Comparison of ENCODE assay signal across 19 cellular contexts in genomic region chr17:51005768-51006167, GRCh38.
DNase-seq lines count a peak whose midpoint lies in the region; ATAC-seq and TF ChIP-seq lines count a peak whose summit lies in the region.
"Had no signal": no experiment of that assay in that cellular context is flagged by ENCODE, and none has a peak within 500 bp of the region (broad histone marks: within the 10 kb centered on the region; RNA-seq: fewer than 3 reads in every experiment).

No MANE protein-coding gene starts in this region.

- H3K9me3 Mint-ChIP-seq in activated T-cell treated with anti-CD3 and anti-CD28 coated beads, Interleukin-2, amount 50 U/mL, for 72 hours: no peaks in the 10 kb centered on the region
- no peaks in the 10 kb centered on the region for H3K9me3 Mint-ChIP-seq in activated T-cell treated with anti-CD3 and anti-CD28 coated beads, Interleukin-2, amount 50 U/mL, for 4 hours
- no peaks in the 10 kb centered on the region for H3K9me3 Mint-ChIP-seq in endothelial cell (ENCODE audit: unreplicated experiment)
- H3K9me3 Mint-ChIP-seq: GM23338 had no signal

- H3K79me2 ChIP-seq in osteoblast (ENCODE audit: insufficient read depth, low read length): peaks cover 16% of the 10 kb centered on the region

- H3K27me3 ChIP-seq in osteoblast (ENCODE audit: insufficient read depth, low read length) (no peaks in the 10 kb centered on the region), stomach (no peaks in the 10 kb centered on the region)
- H3K27me3 ChIP-seq: SJCRH30 had no signal

- peaks cover 9% of the 10 kb centered on the region for H3K4me1 Mint-ChIP-seq in activated T-cell treated with anti-CD3 and anti-CD28 coated beads, Interleukin-2, amount 50 U/mL, for 72 hours (ENCODE audit: low read depth)
- peaks cover 7% of the 10 kb centered on the region for H3K4me1 Mint-ChIP-seq in activated T-cell treated with anti-CD3 and anti-CD28 coated beads, Interleukin-2, amount 50 U/mL, for 4 hours (ENCODE audit: low read depth)
- H3K4me1 Mint-ChIP-seq in endothelial cell (ENCODE audit: unreplicated experiment): peaks cover 9% of the 10 kb centered on the region
- H3K4me1 Mint-ChIP-seq: GM23338 had no signal

- peak overlapping the region; percentile 0 for H3K27ac Mint-ChIP-seq in activated T-cell treated with anti-CD3 and anti-CD28 coated beads, Interleukin-2, amount 50 U/mL, for 72 hours
- H3K27ac Mint-ChIP-seq in endothelial cell (ENCODE audit: unreplicated experiment): peak overlapping the region; percentile 58
- H3K27ac Mint-ChIP-seq: GM23338 had no signal

- TF ChIP-seq POLR2A in stomach (IDR thresholded peaks at IDR 0.05): no peak

- H3K4me3 Mint-ChIP-seq in activated T-cell treated with anti-CD3 and anti-CD28 coated beads, Interleukin-2, amount 50 U/mL, for 72 hours: no peak overlapping the region
- H3K4me3 Mint-ChIP-seq in activated T-cell treated with anti-CD3 and anti-CD28 coated beads, Interleukin-2, amount 50 U/mL, for 4 hours: no peak overlapping the region
- peak overlapping the region; percentile 5 for H3K4me3 Mint-ChIP-seq in endothelial cell (ENCODE audit: unreplicated experiment)
- H3K4me3 Mint-ChIP-seq: GM23338 had no signal

- no peaks in the 10 kb centered on the region for H4K20me1 ChIP-seq in osteoblast (ENCODE audit: insufficient read depth, low read length)

- H3K4me3 ChIP-seq in osteoblast (ENCODE audit: insufficient read depth, low read length) (no peak overlapping the region), stomach (no peak overlapping the region)
- H3K4me3 ChIP-seq: GM23338, SJCRH30 had no signal

- no peak for ATAC-seq in activated T-cell treated with anti-CD3 and anti-CD28 coated beads, Interleukin-2, amount 50 U/mL, for 72 hours (replicated peaks in 1 of 2)
- ATAC-seq in activated T-cell treated with anti-CD3 and anti-CD28 coated beads, Interleukin-2, amount 50 U/mL, for 4 hours: no peak
- no peak for ATAC-seq in GM19455 (IDR thresholded peaks at IDR 0.05; ENCODE audit: unreplicated experiment)
- ATAC-seq in HG03439 (IDR thresholded peaks at IDR 0.05; ENCODE audit: unreplicated experiment): no peak
- ATAC-seq in GM18867 (IDR thresholded peaks at IDR 0.05; ENCODE audit: unreplicated experiment): no peak
- ATAC-seq: GM23338 had no signal

- 82 to 89% (median 88%) methylated on average over 2 of the region's 2 CpGs for WGBS in stomach, 5 donors

- H3K4me1 ChIP-seq in osteoblast (ENCODE audit: insufficient read depth, low read length) (peaks cover 22% of the 10 kb centered on the region), stomach (no peaks in the 10 kb centered on the region)
- H3K4me1 ChIP-seq: SJCRH30 had no signal

- H3K36me3 Mint-ChIP-seq in activated T-cell treated with anti-CD3 and anti-CD28 coated beads, Interleukin-2, amount 50 U/mL, for 72 hours (ENCODE audit: insufficient read depth in 2 of 2): peaks cover 4 to 9% of the 10 kb centered on the region in 2 donors
- peaks cover 31% of the 10 kb centered on the region for H3K36me3 Mint-ChIP-seq in activated T-cell treated with anti-CD3 and anti-CD28 coated beads, Interleukin-2, amount 50 U/mL, for 4 hours (ENCODE audit: insufficient read depth)
- H3K36me3 Mint-ChIP-seq in endothelial cell (ENCODE audit: low read depth, unreplicated experiment): peaks cover 14% of the 10 kb centered on the region

- TF ChIP-seq CTCF in endothelial cell (IDR thresholded peaks at IDR 0.05; ENCODE audit: unreplicated experiment) (no peak), osteoblast (IDR thresholded peaks at IDR 0.05; ENCODE audit: extremely low read depth, low read depth, low read length) (no peak), stomach (IDR thresholded peaks at IDR 0.05) (no peak)

- no peaks in the 10 kb centered on the region for H3K9me3 ChIP-seq in osteoblast (ENCODE audit: low read depth, low read length)
- no peaks in the 10 kb centered on the region for H3K9me3 ChIP-seq in stomach
- H3K9me3 ChIP-seq: SJCRH30 had no signal

- no peak for TF ChIP-seq EP300 in stomach (IDR thresholded peaks at IDR 0.05)

- no peak for DNase-seq in activated T-cell treated with anti-CD3 and anti-CD28 coated beads, Interleukin-2, amount 50 U/mL, for 72 hours
- DNase-seq in activated T-cell treated with anti-CD3 and anti-CD28 coated beads, Interleukin-2, amount 50 U/mL, for 4 hours: no peak
- DNase-seq in endothelial cell (ENCODE audit: low spot score) (no peak), osteoblast (ENCODE audit: insufficient read length, low spot score, missing footprints) (peak; percentile 10), stomach (no peak)
- DNase-seq: 8988T; DMS53; KBM-7; NCI-H1048; NCI-H1694; NCI-H69; NK-92 treated with Interleukin-12 subunit alpha and Interleukin-12 subunit beta, amount 100 ng/mL, for 24 hours; OCI-M1; RPMI8226; SJCRH30 had no signal

- no peak overlapping the region for H3K4me2 ChIP-seq in osteoblast (ENCODE audit: insufficient read depth, low read length)
- H3K4me2 ChIP-seq: GM23338 had no signal

- H3K27me3 Mint-ChIP-seq in activated T-cell treated with anti-CD3 and anti-CD28 coated beads, Interleukin-2, amount 50 U/mL, for 72 hours (ENCODE audit: low read depth): no peaks in the 10 kb centered on the region
- H3K27me3 Mint-ChIP-seq in activated T-cell treated with anti-CD3 and anti-CD28 coated beads, Interleukin-2, amount 50 U/mL, for 4 hours (ENCODE audit: low read depth): no peaks in the 10 kb centered on the region
- peaks cover 1% of the 10 kb centered on the region for H3K27me3 Mint-ChIP-seq in endothelial cell (ENCODE audit: unreplicated experiment)

- no peak overlapping the region for H2AFZ ChIP-seq in osteoblast (ENCODE audit: low read length)
- H2AFZ ChIP-seq: GM23338 had no signal

- H3K27ac ChIP-seq in osteoblast (ENCODE audit: low read depth, low read length) (peak overlapping the region; percentile 65), stomach (no peak overlapping the region)
- H3K27ac ChIP-seq: SJCRH30 had no signal

- H3K36me3 ChIP-seq in osteoblast (ENCODE audit: insufficient read depth, low read length) (peaks cover 40% of the 10 kb centered on the region), stomach (peaks cover 13 to 81% (median 71%) of the 10 kb centered on the region in 4 donors)

- intact Hi-C loops in stomach (cut with DNase I; ENCODE audit: low total_unique reads): no loop called here
